Comparison of ENCODE assay signal across 22 cellular contexts in the genomic region with DNA sequence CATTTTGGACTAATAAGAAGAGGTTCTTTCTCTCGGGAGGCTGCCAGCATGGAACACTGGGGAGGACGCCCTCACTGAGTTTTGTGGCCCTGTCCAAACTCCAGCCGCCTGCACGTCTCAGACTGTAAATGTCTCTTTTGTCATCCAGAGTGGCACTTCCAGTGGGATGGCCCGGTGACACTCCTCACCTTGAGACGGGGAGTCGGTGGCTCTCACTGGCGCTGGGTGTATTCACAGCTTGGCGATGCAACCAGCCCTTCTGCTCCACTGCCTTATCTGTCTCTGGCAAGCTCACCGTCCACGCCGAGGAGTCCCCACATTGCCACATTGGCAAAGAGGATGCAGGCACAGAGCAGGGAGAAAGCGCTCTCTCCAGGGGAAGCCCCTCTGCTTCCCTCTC.
A peak's percentile ranks its signal among the peaks of the same experiment; 100 is the strongest.
DNase-seq lines count a peak whose midpoint lies in the region; ATAC-seq, FAIRE-seq and TF ChIP-seq lines count a peak whose summit lies in the region.
"Had no signal": no experiment of that assay in that cellular context is flagged by ENCODE, and none has a peak within 500 bp of the region (broad histone marks: within the 10 kb centered on the region; RNA-seq: fewer than 3 reads in every experiment).

No MANE protein-coding gene starts in this region.

- H3K4me1 Mint-ChIP-seq in neural progenitor cell = peaks cover 33% of the 10 kb centered on the region

- CTCF ChIA-PET in H1 (lab: Charles Lee; ENCODE audit: partially characterized antibody) = interaction anchor here (0.6 to 2.4 kb wide), 6 partner anchors 11 to 1525 kb away, joined by 3 to 7 read pairs (median 3); no protein-coding TSS in a partner anchor

- H3K18ac ChIP-seq in H1 (ENCODE audit: extremely low read depth, low read length) = no peak overlapping the region

- no peak overlapping the region for H2BK5ac ChIP-seq in H1 (ENCODE audit: low read depth, low read length)

- H3K36me3 ChIP-seq in H1 (ENCODE audit: control insufficient read depth in 2 of 4, insufficient read depth in 4 of 4, low read length in 3 of 4) (no peaks in the 10 kb centered on the region), neural progenitor cell (no peaks in the 10 kb centered on the region), testis (ENCODE audit: low read depth, missing control alignments) (no peaks in the 10 kb centered on the region)
- H3K36me3 ChIP-seq: BLaER1 treated with 17β-estradiol and CSF1 and Interleukin-3, amounts not matched to agents 10 nM and 100 nM had no signal

- H2BK20ac ChIP-seq in H1 (ENCODE audit: low read length) = no peak overlapping the region

- no peaks in the 10 kb centered on the region for H3K9me3 Mint-ChIP-seq in neural progenitor cell
- H3K9me3 Mint-ChIP-seq: CD8-positive, alpha-beta T cell had no signal

- DNase-seq in cardiac septum (ENCODE audit: low spot score) = peak; percentile 59
- DNase-seq in Right ventricle myocardium superior = no peak
- no peak for DNase-seq in H1 (ENCODE audit: low read depth in 1 of 2, low spot score in 2 of 2)
- no peak for DNase-seq in neural progenitor cell (ENCODE audit: low spot score)
- DNase-seq in testis = no peak
- DNase-seq in DMS53 treated with DMSO at 0.1 percent for 48 hours (lab: John Stamatoyannopoulos, UW; ENCODE audit: unreplicated experiment) = no peak
- DNase-seq: 8988T; CD8-positive, alpha-beta T cell; DMS 273 treated with DMSO at 0.1 percent for 48 hours; DMS53; GM23248; H7; HFFc6; IMR-90 had no signal

- H4K5ac ChIP-seq in H1 (ENCODE audit: insufficient read length, low read depth, low read length) = no peak overlapping the region

- H3K79me2 ChIP-seq in H1 (ENCODE audit: control insufficient read depth in 1 of 2, insufficient read depth in 2 of 2, low read length in 2 of 2) (no peaks in the 10 kb centered on the region), neural progenitor cell (ENCODE audit: low read depth) (no peaks in the 10 kb centered on the region)

- no peak overlapping the region for H3K4ac ChIP-seq in H1 (replicated peaks; ENCODE audit: insufficient read length, low read depth, low read length)

- H4K91ac ChIP-seq in H1 (replicated peaks; ENCODE audit: insufficient read length, low read length) = no peak overlapping the region

- TF ChIP-seq CTCF in H1 (IDR thresholded peaks at IDR 0.05; ENCODE audit: control extremely low read depth in 1 of 3, insufficient read depth in 1 of 3, low read depth in 1 of 3, low read length in 3 of 3) = no peak
- TF ChIP-seq CTCF in neural progenitor cell (IDR thresholded peaks at IDR 0.05) = no peak
- TF ChIP-seq CTCF in testis (IDR thresholded peaks at IDR 0.05) = no peak

- WGBS in H1 (ENCODE audit: extremely low coverage in 1 of 2, insufficient coverage in 1 of 2, insufficient read length in 1 of 2, insufficient replicate concordance in 2 of 2, low coverage in 1 of 2, low lambda C conversion rate in 2 of 2, missing lambda C conversion rate in 1 of 2), 2 experiments = 81% methylated on average over 13 of the region's 13 CpGs; no CpG with 5 or more reads in 1 of the 2 experiments
- 69 to 70% methylated on average over 12 to 13 of the region's 13 CpGs for WGBS in testis, 2 donors

- H4K20me1 ChIP-seq in H1 (replicated peaks in 1 of 2; ENCODE audit: control insufficient read depth in 1 of 2, insufficient read depth in 2 of 2, low read length in 2 of 2) = no peaks in the 10 kb centered on the region
- no peaks in the 10 kb centered on the region for H4K20me1 ChIP-seq in neural progenitor cell (ENCODE audit: low read depth)
- H4K20me1 ChIP-seq: BLaER1 treated with 17β-estradiol and CSF1 and Interleukin-3, amounts not matched to agents 10 nM and 100 nM had no signal

- no peak overlapping the region for H3K56ac ChIP-seq in H1 (replicated peaks; ENCODE audit: insufficient read length, low read depth, low read length)

- H2AK5ac ChIP-seq in H1 (ENCODE audit: low read depth, low read length) = no peak overlapping the region

- no peak for ATAC-seq in Right ventricle myocardium superior (ENCODE audit: poor library complexity)
- no peak for ATAC-seq in GM21381 (IDR thresholded peaks at IDR 0.05; ENCODE audit: unreplicated experiment)
- ATAC-seq in HG03095 (IDR thresholded peaks at IDR 0.05; ENCODE audit: unreplicated experiment) = no peak
- ATAC-seq: CD8-positive, alpha-beta T cell; HCT116 had no signal

- intact Hi-C loops in cardiac septum (cut with DNase I) = no loop called here
- intact Hi-C loops in Right ventricle myocardium superior (cut with DNase I) = no loop called here
- intact Hi-C loops in testis (cut with DNase I; ENCODE audit: low total_unique reads) = no loop called here

- no peak overlapping the region for H3K23ac ChIP-seq in H1 (ENCODE audit: insufficient read length)

- H3F3A ChIP-seq in neural progenitor cell (ENCODE audit: low read depth) = peaks cover 16% of the 10 kb centered on the region

- H3K4me2 ChIP-seq in H1 (ENCODE audit: insufficient read depth in 1 of 2, low read depth in 2 of 2, low read length in 2 of 2) = no peak overlapping the region
- H3K4me2 ChIP-seq in neural progenitor cell = peak overlapping the region; percentile 36
- H3K4me2 ChIP-seq: BLaER1 treated with 17β-estradiol and CSF1 and Interleukin-3, amounts not matched to agents 10 nM and 100 nM had no signal

- no peak overlapping the region for H3K9ac ChIP-seq in H1 (replicated peaks in 1 of 4; ENCODE audit: extremely low read depth in 1 of 4, low read depth in 3 of 4, low read length in 3 of 4)
- H3K9ac ChIP-seq in neural progenitor cell = no peak overlapping the region
- H3K9ac ChIP-seq: BLaER1 treated with 17β-estradiol and CSF1 and Interleukin-3, amounts not matched to agents 10 nM and 100 nM; GM23248 had no signal

- H3K4me3 ChIP-seq in H1 (ENCODE audit: extremely low read depth in 1 of 4, insufficient read depth in 2 of 4, low read depth in 3 of 4, low read length in 4 of 4) (no peak overlapping the region), neural progenitor cell (no peak overlapping the region), testis (no peak overlapping the region)
- H3K4me3 ChIP-seq: BLaER1 treated with 17β-estradiol and CSF1 and Interleukin-3, amounts not matched to agents 10 nM and 100 nM; GM23248 had no signal

- H3K27me3 Mint-ChIP-seq in neural progenitor cell (ENCODE audit: insufficient read depth, low read depth) = no peaks in the 10 kb centered on the region

- H2BK15ac ChIP-seq in H1 (ENCODE audit: low read length) = 0 out of 2 replicates have a peak overlapping the region, but pooled peaks have one; percentile 13

- no peak overlapping the region for H4K8ac ChIP-seq in H1 (ENCODE audit: extremely low read depth, insufficient read depth, low read length)

- no peaks in the 10 kb centered on the region for H3K36me3 Mint-ChIP-seq in neural progenitor cell
- H3K36me3 Mint-ChIP-seq: CD8-positive, alpha-beta T cell had no signal

- H3K9me3 ChIP-seq in H1 (ENCODE audit: insufficient read depth in 2 of 2, low read depth in 1 of 2, low read length in 1 of 2) = no peaks in the 10 kb centered on the region
- H3K9me3 ChIP-seq in neural progenitor cell (ENCODE audit: low read depth) = no peaks in the 10 kb centered on the region
- no peaks in the 10 kb centered on the region for H3K9me3 ChIP-seq in testis
- H3K9me3 ChIP-seq: BLaER1 treated with 17β-estradiol and CSF1 and Interleukin-3, amounts not matched to agents 10 nM and 100 nM had no signal

- H3K27me3 ChIP-seq in H1 (replicated peaks in 1 of 4; ENCODE audit: control insufficient read depth in 3 of 4, extremely low read depth in 1 of 4, insufficient read depth in 3 of 4, low read length in 3 of 4) (no peaks in the 10 kb centered on the region), neural progenitor cell (no peaks in the 10 kb centered on the region), testis (no peaks in the 10 kb centered on the region)
- H3K27me3 ChIP-seq: BLaER1 treated with 17β-estradiol and CSF1 and Interleukin-3, amounts not matched to agents 10 nM and 100 nM had no signal

- no peak overlapping the region for H3K27ac ChIP-seq in H1 (ENCODE audit: low read depth, low read length)
- no peak overlapping the region for H3K27ac ChIP-seq in neural progenitor cell
- no peak overlapping the region for H3K27ac ChIP-seq in testis
- H3K27ac ChIP-seq: BLaER1 treated with 17β-estradiol and CSF1 and Interleukin-3, amounts not matched to agents 10 nM and 100 nM; GM23248 had no signal

- no peaks in the 10 kb centered on the region for H3K23me2 ChIP-seq in H1 (ENCODE audit: low read depth, low read length)

- 0 out of 2 replicates have a peak overlapping the region, but pooled peaks have one; percentile 7 for H2AFZ ChIP-seq in H1 (ENCODE audit: low read length)
- H2AFZ ChIP-seq in neural progenitor cell (replicated peaks) = peak overlapping the region; percentile 83
- H2AFZ ChIP-seq: GM23248 had no signal

- H3K4me1 ChIP-seq in H1 (replicated peaks in 1 of 4; ENCODE audit: control insufficient read depth in 3 of 4, insufficient read depth in 4 of 4, low read length in 3 of 4) (peaks cover 0 to 10% (median 8%) of the 10 kb centered on the region in 4 experiments; a peak in 6 of 7 replicates), neural progenitor cell (peaks cover 52% of the 10 kb centered on the region), testis (no peaks in the 10 kb centered on the region)

- H2BK12ac ChIP-seq in H1 (ENCODE audit: low read depth, low read length) = no peak overlapping the region; the same call in 1 of the 2 replicates

- no peak overlapping the region for H2BK120ac ChIP-seq in H1 (replicated peaks; ENCODE audit: low read depth, low read length)

- no peak for FAIRE-seq in H1 (lab: Jason Lieb, UNC)
- FAIRE-seq: G401.6, GM12891, GM19239, HTR-8/SVneo had no signal

- H3K4me3 Mint-ChIP-seq in neural progenitor cell = no peak overlapping the region
- H3K4me3 Mint-ChIP-seq: CD8-positive, alpha-beta T cell; HFFc6 had no signal

- no peak overlapping the region for H3K27ac Mint-ChIP-seq in neural progenitor cell
- H3K27ac Mint-ChIP-seq: CD8-positive, alpha-beta T cell; HFFc6 had no signal

- no peaks in the 10 kb centered on the region for H3K79me1 ChIP-seq in H1 (ENCODE audit: low read depth, low read length)

- POLR2A ChIA-PET in H1 (lab: Charles Lee; ENCODE audit: partially characterized antibody) = interaction anchor here (1.4 kb wide), 1 partner anchor 18 kb away, joined by 3 read pairs; no protein-coding TSS in a partner anchor

- no peak for TF ChIP-seq POLR2A in H1 (IDR thresholded peaks at IDR 0.05; ENCODE audit: control extremely low read depth in 1 of 2, low read depth in 2 of 2, low read length in 2 of 2)
- no peak for TF ChIP-seq POLR2A in testis (IDR thresholded peaks at IDR 0.05)

- H3K14ac ChIP-seq in H1 (ENCODE audit: insufficient read length) = no peak overlapping the region

- TF ChIP-seq EP300 in H1 (IDR thresholded peaks at IDR 0.05; ENCODE audit: borderline replicate concordance in 1 of 2, low read depth in 2 of 2, low read length in 2 of 2) = no peak

- no peak for TF ChIP-seq RAD21 in H1 (IDR thresholded peaks at IDR 0.05 in 1 of 2, conservative IDR thresholded peaks at IDR 0.05 in 1 of 2; ENCODE audit: low read depth in 2 of 2, low read length in 2 of 2)

TF ChIP-seq in H1, 55 proteins besides CTCF, POLR2A, EP300 and RAD21 (continues in another document):
- TF ChIP-seq CTBP2 (IDR thresholded peaks at IDR 0.05; ENCODE audit: borderline replicate concordance, insufficient read depth, insufficient read length, low read length) = no peak
- TF ChIP-seq SP1 (IDR thresholded peaks at IDR 0.05; ENCODE audit: low read depth, low read length) = no peak
